Comparison of ENCODE assay signal across 1 cellular context in the genomic region with DNA sequence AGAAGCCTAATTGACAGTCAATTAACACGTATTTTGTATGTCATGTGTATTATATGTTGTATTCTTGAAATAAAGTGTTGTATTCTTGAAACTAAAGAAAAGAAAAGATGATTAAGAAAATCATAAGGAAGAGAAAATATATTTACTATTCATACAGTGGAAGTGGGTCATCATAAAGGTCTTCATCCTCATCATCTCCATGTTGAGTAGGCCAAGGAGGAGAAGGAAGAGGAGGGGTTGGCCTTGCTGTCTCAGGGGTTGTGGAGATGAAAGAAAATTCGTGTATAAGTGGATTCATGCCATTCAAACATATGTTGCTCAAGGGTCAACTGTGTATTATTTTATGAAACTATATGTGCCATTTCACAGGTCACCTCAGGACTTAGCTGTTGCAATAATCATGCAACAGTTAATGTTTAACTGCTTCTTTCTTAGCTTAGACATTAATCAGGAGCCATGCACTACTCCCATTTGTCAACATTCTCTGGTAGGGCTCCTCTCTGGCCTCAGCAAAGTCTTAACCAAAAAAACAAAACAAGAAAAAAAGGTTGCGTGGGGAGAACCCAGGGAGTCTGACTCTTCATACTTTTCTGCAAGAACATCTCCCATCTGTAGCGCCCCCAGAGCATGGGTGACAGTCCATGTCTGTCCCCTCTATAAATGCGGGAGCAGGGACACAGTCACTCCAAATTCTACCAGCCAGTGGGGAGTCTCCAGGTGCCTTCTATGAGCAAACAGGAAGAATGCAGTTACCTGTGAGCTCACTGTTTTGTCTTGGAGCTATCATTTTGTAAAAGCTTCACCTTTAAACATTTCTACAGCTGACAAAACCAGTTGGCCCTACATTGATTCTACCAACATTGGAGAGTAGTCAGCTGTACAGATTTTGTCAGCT.
TF ChIP-seq lines count a peak whose summit lies in the region.

No MANE protein-coding gene starts in this region.

TF ChIP-seq in HepG2, 621 proteins besides CTCF, POLR2A, EP300 and RAD21 (continued from another document and continues in another):
- TF ChIP-seq, protein P1, sequence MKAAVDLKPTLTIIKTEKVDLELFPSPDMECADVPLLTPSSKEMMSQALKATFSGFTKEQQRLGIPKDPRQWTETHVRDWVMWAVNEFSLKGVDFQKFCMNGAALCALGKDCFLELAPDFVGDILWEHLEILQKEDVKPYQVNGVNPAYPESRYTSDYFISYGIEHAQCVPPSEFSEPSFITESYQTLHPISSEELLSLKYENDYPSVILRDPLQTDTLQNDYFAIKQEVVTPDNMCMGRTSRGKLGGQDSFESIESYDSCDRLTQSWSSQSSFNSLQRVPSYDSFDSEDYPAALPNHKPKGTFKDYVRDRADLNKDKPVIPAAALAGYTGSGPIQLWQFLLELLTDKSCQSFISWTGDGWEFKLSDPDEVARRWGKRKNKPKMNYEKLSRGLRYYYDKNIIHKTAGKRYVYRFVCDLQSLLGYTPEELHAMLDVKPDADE (CRISPR knock-in tag; IDR thresholded peaks at IDR 0.05): no peak
- TF ChIP-seq ZFP82 (CRISPR knock-in tag; IDR thresholded peaks at IDR 0.05; ENCODE audit: borderline replicate concordance) (no peak), MAFF (IDR thresholded peaks at IDR 0.05; ENCODE audit: low read depth, low read length) (no peak), POLR2AphosphoS5 (IDR thresholded peaks at IDR 0.05; ENCODE audit: low read depth, low read length) (0 out of 2 replicates have a peak, but pooled peaks have one; percentile 25), TEAD3 (CRISPR knock-in tag; optimal IDR thresholded peaks at IDR 0.05; ENCODE audit: borderline replicate concordance) (peak; percentile 20), GABPA (IDR thresholded peaks at IDR 0.05; ENCODE audit: low read depth, low read length) (no peak), GABPA (CRISPR knock-in tag; IDR thresholded peaks at IDR 0.05; ENCODE audit: low read depth) (peak; percentile 27; the same call in 1 of the 2 replicates), XRCC5 (optimal IDR thresholded peaks at IDR 0.05; ENCODE audit: low read length) (no peak), RELA (CRISPR knock-in tag; IDR thresholded peaks at IDR 0.05) (no peak), ZNF30 (CRISPR knock-in tag; IDR thresholded peaks at IDR 0.05) (no peak), ZNF879 (CRISPR knock-in tag; IDR thresholded peaks at IDR 0.05) (no peak), ETV5 (CRISPR knock-in tag; IDR thresholded peaks at IDR 0.05; ENCODE audit: borderline replicate concordance) (peak; percentile 23; the same call in 1 of the 2 replicates), ESRRA (CRISPR knock-in tag; IDR thresholded peaks at IDR 0.05; ENCODE audit: low read depth) (no peak), ZNF232 (CRISPR knock-in tag; IDR thresholded peaks at IDR 0.05; ENCODE audit: borderline replicate concordance) (no peak), FOXA3 (CRISPR knock-in tag; IDR thresholded peaks at IDR 0.05) (peak; percentile 73), ZKSCAN1 (IDR thresholded peaks at IDR 0.05; ENCODE audit: low read length) (no peak), ZBTB21 (CRISPR knock-in tag; IDR thresholded peaks at IDR 0.05) (no peak), PHF5A (CRISPR knock-in tag; IDR thresholded peaks at IDR 0.05; ENCODE audit: low read depth, unreplicated experiment) (no peak), ZBTB8A (CRISPR knock-in tag; IDR thresholded peaks at IDR 0.05; ENCODE audit: borderline replicate concordance, low read depth) (no peak), EHMT2 (IDR thresholded peaks at IDR 0.05; ENCODE audit: borderline replicate concordance, low read depth, low read length) (no peak; the same call in 1 of the 2 replicates), KAT2B (IDR thresholded peaks at IDR 0.05; ENCODE audit: borderline replicate concordance, low read depth, low read length) (no peak), SIX1 (CRISPR knock-in tag; IDR thresholded peaks at IDR 0.05; ENCODE audit: borderline replicate concordance) (no peak), ZNF160 (CRISPR knock-in tag; IDR thresholded peaks at IDR 0.05) (no peak), NAIF1 (CRISPR knock-in tag; IDR thresholded peaks at IDR 0.05; ENCODE audit: borderline replicate concordance) (no peak), SUZ12 (IDR thresholded peaks at IDR 0.05; ENCODE audit: low read depth, low read length) (no peak), ARNT2 (CRISPR knock-in tag; IDR thresholded peaks at IDR 0.05; ENCODE audit: low read depth) (no peak), KDM6A (CRISPR knock-in tag; IDR thresholded peaks at IDR 0.05; ENCODE audit: low read depth) (peak; percentile 64), ZMYM4 (CRISPR knock-in tag; IDR thresholded peaks at IDR 0.05) (peak; percentile 72), HNRNPUL1 (IDR thresholded peaks at IDR 0.05; ENCODE audit: low read depth, low read length) (peak; percentile 79; the same call in 1 of the 2 replicates), HMG20A (CRISPR knock-in tag; IDR thresholded peaks at IDR 0.05; ENCODE audit: borderline replicate concordance) (0 out of 2 replicates have a peak, but pooled peaks have one; percentile 61), ZSCAN29 (CRISPR knock-in tag; conservative IDR thresholded peaks at IDR 0.05) (no peak), GPN1 (CRISPR knock-in tag; IDR thresholded peaks at IDR 0.05; ENCODE audit: borderline replicate concordance) (no peak)
- TF ChIP-seq, protein P2, sequence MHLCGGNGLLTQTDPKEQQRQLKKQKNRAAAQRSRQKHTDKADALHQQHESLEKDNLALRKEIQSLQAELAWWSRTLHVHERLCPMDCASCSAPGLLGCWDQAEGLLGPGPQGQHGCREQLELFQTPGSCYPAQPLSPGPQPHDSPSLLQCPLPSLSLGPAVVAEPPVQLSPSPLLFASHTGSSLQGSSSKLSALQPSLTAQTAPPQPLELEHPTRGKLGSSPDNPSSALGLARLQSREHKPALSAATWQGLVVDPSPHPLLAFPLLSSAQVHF (CRISPR knock-in tag; IDR thresholded peaks at IDR 0.05): no peak
- TF ChIP-seq, protein P3, sequence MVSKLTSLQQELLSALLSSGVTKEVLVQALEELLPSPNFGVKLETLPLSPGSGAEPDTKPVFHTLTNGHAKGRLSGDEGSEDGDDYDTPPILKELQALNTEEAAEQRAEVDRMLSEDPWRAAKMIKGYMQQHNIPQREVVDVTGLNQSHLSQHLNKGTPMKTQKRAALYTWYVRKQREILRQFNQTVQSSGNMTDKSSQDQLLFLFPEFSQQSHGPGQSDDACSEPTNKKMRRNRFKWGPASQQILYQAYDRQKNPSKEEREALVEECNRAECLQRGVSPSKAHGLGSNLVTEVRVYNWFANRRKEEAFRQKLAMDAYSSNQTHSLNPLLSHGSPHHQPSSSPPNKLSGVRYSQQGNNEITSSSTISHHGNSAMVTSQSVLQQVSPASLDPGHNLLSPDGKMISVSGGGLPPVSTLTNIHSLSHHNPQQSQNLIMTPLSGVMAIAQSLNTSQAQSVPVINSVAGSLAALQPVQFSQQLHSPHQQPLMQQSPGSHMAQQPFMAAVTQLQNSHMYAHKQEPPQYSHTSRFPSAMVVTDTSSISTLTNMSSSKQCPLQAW (CRISPR knock-in tag; IDR thresholded peaks at IDR 0.05): peak; percentile 95
- TF ChIP-seq, protein P4, sequence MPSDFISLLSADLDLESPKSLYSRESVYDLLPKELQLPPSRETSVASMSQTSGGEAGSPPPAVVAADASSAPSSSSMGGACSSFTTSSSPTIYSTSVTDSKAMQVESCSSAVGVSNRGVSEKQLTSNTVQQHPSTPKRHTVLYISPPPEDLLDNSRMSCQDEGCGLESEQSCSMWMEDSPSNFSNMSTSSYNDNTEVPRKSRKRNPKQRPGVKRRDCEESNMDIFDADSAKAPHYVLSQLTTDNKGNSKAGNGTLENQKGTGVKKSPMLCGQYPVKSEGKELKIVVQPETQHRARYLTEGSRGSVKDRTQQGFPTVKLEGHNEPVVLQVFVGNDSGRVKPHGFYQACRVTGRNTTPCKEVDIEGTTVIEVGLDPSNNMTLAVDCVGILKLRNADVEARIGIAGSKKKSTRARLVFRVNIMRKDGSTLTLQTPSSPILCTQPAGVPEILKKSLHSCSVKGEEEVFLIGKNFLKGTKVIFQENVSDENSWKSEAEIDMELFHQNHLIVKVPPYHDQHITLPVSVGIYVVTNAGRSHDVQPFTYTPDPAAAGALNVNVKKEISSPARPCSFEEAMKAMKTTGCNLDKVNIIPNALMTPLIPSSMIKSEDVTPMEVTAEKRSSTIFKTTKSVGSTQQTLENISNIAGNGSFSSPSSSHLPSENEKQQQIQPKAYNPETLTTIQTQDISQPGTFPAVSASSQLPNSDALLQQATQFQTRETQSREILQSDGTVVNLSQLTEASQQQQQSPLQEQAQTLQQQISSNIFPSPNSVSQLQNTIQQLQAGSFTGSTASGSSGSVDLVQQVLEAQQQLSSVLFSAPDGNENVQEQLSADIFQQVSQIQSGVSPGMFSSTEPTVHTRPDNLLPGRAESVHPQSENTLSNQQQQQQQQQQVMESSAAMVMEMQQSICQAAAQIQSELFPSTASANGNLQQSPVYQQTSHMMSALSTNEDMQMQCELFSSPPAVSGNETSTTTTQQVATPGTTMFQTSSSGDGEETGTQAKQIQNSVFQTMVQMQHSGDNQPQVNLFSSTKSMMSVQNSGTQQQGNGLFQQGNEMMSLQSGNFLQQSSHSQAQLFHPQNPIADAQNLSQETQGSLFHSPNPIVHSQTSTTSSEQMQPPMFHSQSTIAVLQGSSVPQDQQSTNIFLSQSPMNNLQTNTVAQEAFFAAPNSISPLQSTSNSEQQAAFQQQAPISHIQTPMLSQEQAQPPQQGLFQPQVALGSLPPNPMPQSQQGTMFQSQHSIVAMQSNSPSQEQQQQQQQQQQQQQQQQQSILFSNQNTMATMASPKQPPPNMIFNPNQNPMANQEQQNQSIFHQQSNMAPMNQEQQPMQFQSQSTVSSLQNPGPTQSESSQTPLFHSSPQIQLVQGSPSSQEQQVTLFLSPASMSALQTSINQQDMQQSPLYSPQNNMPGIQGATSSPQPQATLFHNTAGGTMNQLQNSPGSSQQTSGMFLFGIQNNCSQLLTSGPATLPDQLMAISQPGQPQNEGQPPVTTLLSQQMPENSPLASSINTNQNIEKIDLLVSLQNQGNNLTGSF (CRISPR knock-in tag; IDR thresholded peaks at IDR 0.05): no peak
- TF ChIP-seq, protein P5, sequence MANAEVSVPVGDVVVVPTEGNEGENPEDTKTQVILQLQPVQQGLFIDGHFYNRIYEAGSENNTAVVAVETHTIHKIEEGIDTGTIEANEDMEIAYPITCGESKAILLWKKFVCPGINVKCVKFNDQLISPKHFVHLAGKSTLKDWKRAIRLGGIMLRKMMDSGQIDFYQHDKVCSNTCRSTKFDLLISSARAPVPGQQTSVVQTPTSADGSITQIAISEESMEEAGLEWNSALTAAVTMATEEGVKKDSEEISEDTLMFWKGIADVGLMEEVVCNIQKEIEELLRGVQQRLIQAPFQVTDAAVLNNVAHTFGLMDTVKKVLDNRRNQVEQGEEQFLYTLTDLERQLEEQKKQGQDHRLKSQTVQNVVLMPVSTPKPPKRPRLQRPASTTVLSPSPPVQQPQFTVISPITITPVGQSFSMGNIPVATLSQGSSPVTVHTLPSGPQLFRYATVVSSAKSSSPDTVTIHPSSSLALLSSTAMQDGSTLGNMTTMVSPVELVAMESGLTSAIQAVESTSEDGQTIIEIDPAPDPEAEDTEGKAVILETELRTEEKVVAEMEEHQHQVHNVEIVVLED (CRISPR knock-in tag; IDR thresholded peaks at IDR 0.05; ENCODE audit: borderline replicate concordance): no peak
- TF ChIP-seq, protein P6, sequence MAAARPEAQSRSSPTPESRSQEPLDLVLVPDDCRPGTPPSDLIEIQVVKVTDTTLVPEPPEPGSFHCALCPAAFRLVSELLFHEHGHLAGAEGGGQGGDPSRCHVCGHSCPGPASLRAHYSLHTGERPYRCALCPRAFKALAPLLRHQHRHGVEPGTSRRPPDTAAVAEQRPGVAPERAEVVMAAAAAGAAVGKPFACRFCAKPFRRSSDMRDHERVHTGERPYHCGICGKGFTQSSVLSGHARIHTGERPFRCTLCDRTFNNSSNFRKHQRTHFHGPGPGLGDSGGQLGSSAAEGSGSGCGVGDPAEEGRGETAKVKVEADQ (CRISPR knock-in tag; IDR thresholded peaks at IDR 0.05; ENCODE audit: borderline replicate concordance): no peak
- TF ChIP-seq, protein P7, sequence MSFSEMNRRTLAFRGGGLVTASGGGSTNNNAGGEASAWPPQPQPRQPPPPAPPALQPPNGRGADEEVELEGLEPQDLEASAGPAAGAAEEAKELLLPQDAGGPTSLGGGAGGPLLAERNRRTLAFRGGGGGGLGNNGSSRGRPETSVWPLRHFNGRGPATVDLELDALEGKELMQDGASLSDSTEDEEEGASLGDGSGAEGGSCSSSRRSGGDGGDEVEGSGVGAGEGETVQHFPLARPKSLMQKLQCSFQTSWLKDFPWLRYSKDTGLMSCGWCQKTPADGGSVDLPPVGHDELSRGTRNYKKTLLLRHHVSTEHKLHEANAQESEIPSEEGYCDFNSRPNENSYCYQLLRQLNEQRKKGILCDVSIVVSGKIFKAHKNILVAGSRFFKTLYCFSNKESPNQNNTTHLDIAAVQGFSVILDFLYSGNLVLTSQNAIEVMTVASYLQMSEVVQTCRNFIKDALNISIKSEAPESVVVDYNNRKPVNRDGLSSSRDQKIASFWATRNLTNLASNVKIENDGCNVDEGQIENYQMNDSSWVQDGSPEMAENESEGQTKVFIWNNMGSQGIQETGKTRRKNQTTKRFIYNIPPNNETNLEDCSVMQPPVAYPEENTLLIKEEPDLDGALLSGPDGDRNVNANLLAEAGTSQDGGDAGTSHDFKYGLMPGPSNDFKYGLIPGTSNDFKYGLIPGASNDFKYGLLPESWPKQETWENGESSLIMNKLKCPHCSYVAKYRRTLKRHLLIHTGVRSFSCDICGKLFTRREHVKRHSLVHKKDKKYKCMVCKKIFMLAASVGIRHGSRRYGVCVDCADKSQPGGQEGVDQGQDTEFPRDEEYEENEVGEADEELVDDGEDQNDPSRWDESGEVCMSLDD (CRISPR knock-in tag; IDR thresholded peaks at IDR 0.05; ENCODE audit: borderline replicate concordance): no peak
